In the genomic region with DNA sequence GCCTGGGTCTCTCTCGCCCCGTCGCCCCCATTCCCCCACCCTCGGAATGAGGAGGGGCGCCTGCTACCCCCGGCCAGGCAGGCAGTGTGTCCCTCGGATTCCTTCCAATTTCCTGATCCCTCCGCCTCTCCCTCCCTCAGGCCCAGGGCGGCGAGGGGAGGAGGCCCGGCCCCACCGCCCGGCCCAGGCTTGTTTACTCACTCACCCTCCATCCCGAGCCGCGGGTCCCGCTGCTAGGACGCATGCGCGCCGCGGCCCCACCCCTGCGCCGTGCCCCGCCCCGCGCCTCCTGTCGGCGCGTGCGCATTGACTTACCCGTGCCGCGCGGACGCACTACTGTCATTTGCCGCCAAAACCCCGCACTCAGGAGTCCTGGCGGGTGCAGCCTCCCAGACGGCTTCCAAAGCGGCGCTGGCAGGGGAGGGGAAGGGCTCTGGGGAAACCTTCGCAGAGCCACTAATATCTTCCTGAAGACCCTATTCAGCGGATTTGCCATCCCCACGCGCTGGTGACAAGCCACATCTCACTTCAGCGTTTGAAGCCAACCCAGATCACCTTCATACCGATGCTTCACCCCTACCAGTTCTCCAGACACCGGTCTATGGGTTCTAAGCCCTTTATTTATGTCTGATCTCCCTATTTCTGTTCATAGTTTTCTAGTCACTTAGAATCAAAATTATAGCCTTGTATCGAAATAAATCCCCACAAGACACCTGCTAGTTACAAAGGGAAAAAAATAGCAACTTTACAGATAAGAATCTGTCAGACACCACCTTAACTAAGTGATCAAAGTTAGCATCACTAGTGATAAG, we compare ENCODE assay signal across 8 cellular contexts. TPM values are rescaled to one million over a fixed set of nuclear protein-coding genes. Genes with fewer than 3 reads are reported as not detected.
DNase-seq lines count a peak whose midpoint lies in the region; ATAC-seq and TF ChIP-seq lines count a peak whose summit lies in the region.

A gene (minus strand): TSS at position 235 of the 812 bp plus-strand sequence. CDS start 16,099 bp downstream, outside the sequence.

- H3K4me3 ChIP-seq in ectodermal cell (ENCODE audit: insufficient read depth, low read depth, low read length) (peak within 1 kb of the TSS; percentile 73), lower lobe of right lung (peak within 1 kb of the TSS; percentile 84)

- H3K27ac Mint-ChIP-seq in CD14-positive monocyte, result peak within 1 kb of the TSS in 6 of 7 donors; percentile 74 to 98 (median 90)

- H3K4me1 ChIP-seq in ectodermal cell (ENCODE audit: control insufficient read depth, insufficient read depth, low read length) (peaks cover 2% of the 10 kb centered on the region), lower lobe of right lung (peaks cover 46% of the 10 kb centered on the region)

- H3K36me3 Mint-ChIP-seq in CD14-positive monocyte, result peaks cover 0 to 5% of the 10 kb centered on the region in 2 donors

- H3K4me1 Mint-ChIP-seq in CD14-positive monocyte, result peaks cover 15% of the 10 kb centered on the region

- H3K9me3 ChIP-seq in ectodermal cell (ENCODE audit: control insufficient read depth, low read length), result peaks cover 5% of the 10 kb centered on the region
- H3K9me3 ChIP-seq in lower lobe of right lung, result no peaks in the 10 kb centered on the region

- H3K36me3 ChIP-seq in ectodermal cell (ENCODE audit: control insufficient read depth, insufficient read depth, low read length), result no peaks in the 10 kb centered on the region
- H3K36me3 ChIP-seq in lower lobe of right lung, result no peaks in the 10 kb centered on the region

- H3K27ac ChIP-seq in ectodermal cell (ENCODE audit: insufficient read depth, low read depth, low read length, poor library complexity, severe bottlenecking) (peak within 1 kb of the TSS; percentile 79), lower lobe of right lung (peak within 1 kb of the TSS; percentile 85)

- intact Hi-C loops in CD14-positive monocyte (cut with micrococcal nuclease) (no loop called here), lower lobe of right lung (cut with DNase I) (no loop called here)

- peak within 1 kb of the TSS; percentile 94 to 97 for H3K4me3 Mint-ChIP-seq in CD14-positive monocyte

- ATAC-seq in GM19397 (IDR thresholded peaks at IDR 0.05; ENCODE audit: unreplicated experiment) (peak; percentile 82), lower lobe of right lung (peak; percentile 98 to 99)

- peak; percentile 83 for DNase-seq in CD14-positive monocyte (ENCODE audit: low spot score)
- DNase-seq in HPDE6-E6E7 (ENCODE audit: extremely low spot score), result peak; percentile 100
- peak; percentile 65 for DNase-seq in NK-92 (lab: John Stamatoyannopoulos, UW; ENCODE audit: unreplicated experiment)
- DNase-seq in activated CD8-positive, alpha-beta memory T cell treated with anti-CD3 and anti-CD28 coated beads for 1 hour (ENCODE audit: extremely low read depth in 1 of 2, low read depth in 1 of 2), result peak; percentile 67 to 87
- peak; percentile 91 for DNase-seq in lower lobe of right lung
- DNase-seq in stimulated activated CD4-positive, alpha-beta T cell treated with anti-CD3 and anti-CD28 coated beads, TNF-alpha, amount 100 ng/mL, for 1 hour (ENCODE audit: low read depth in 3 of 3, low spot score in 1 of 3), result peak; percentile 83 to 91 (median 89)

- 8 to 9% methylated on average over 50 of the region's 50 CpGs for WGBS in ectodermal cell, 2 experiments

- no peak for TF ChIP-seq CTCF in CD14-positive monocyte (IDR thresholded peaks at IDR 0.05)
- TF ChIP-seq CTCF in lower lobe of right lung (IDR thresholded peaks at IDR 0.05), result no peak

- H3K27me3 Mint-ChIP-seq in CD14-positive monocyte (ENCODE audit: low read depth in 3 of 3), result peaks cover 8 to 19% (median 15%) of the 10 kb centered on the region in 3 donors

- peaks cover 18% of the 10 kb centered on the region for H3K27me3 ChIP-seq in ectodermal cell (ENCODE audit: control insufficient read depth, insufficient read depth, low read length, poor library complexity, severe bottlenecking)
- no peaks in the 10 kb centered on the region for H3K27me3 ChIP-seq in lower lobe of right lung (ENCODE audit: low read depth)

- peaks cover 0 to 3% (median 0%) of the 10 kb centered on the region in 7 donors for H3K9me3 Mint-ChIP-seq in CD14-positive monocyte

RNA-seq across cellular contexts. Expression of the gene that starts here (rescaled TPM):
- 10 to 100 TPM; 12.3 to 17.8 TPM for polyA plus RNA-seq in CD14-positive monocyte
- polyA plus RNA-seq in ectodermal cell (2013, experiment 1 of 4), result 54.5 TPM
- polyA plus RNA-seq in ectodermal cell (2013, experiment 2 of 4), result 46.5 TPM
- 40.5 TPM for polyA plus RNA-seq in ectodermal cell (2013, experiment 3 of 4)
- polyA plus RNA-seq in ectodermal cell (2013, experiment 4 of 4), result 41.8 TPM
- 56.2 TPM for total RNA-seq in lower lobe of right lung

Comparison
In these comparisons a context has a peak if more than half of its experiments do, and no peak if none do; other contexts are left out.
1. Peak in every context shown above with its lines: DNase-seq, ATAC-seq, H3K4me3 ChIP-seq and H3K27ac ChIP-seq.